11 cellular contexts compared by ENCODE assay signal in genomic region chr1:6273380-6273891, GRCh38. TPM values are rescaled to one million over a fixed set of nuclear protein-coding genes. Genes with fewer than 3 reads are reported as not detected.
DNase-seq lines count a peak whose midpoint lies in the region; ATAC-seq and TF ChIP-seq lines count a peak whose summit lies in the region.
"Had no signal": no experiment of that assay in that cellular context is flagged by ENCODE, and none has a peak within 500 bp of the region (broad histone marks: within the 10 kb centered on the region; RNA-seq: fewer than 3 reads in every experiment).

No MANE protein-coding gene starts in this region.

- no peak overlapping the region for H3K27ac Mint-ChIP-seq in activated CD4-positive, alpha-beta memory T cell treated with anti-CD3 and anti-CD28 coated beads for 36 hours
- H3K27ac Mint-ChIP-seq: effector memory CD8-positive, alpha-beta T cell had no signal

- TF ChIP-seq CTCF in RWPE2 (IDR thresholded peaks at IDR 0.05; ENCODE audit: poor library complexity, severe bottlenecking): no peak
- TF ChIP-seq CTCF in fibroblast of villous mesenchyme (IDR thresholded peaks at IDR 0.05; ENCODE audit: insufficient read depth, low read depth, low read length): no peak

- peaks cover 12% of the 10 kb centered on the region for H3K36me3 ChIP-seq in RWPE2 (ENCODE audit: low read depth)
- H3K36me3 ChIP-seq: neutrophil had no signal

- no peak overlapping the region for H3K4me3 Mint-ChIP-seq in activated CD4-positive, alpha-beta memory T cell treated with anti-CD3 and anti-CD28 coated beads for 36 hours
- H3K4me3 Mint-ChIP-seq: effector memory CD8-positive, alpha-beta T cell had no signal

- H3K27me3 ChIP-seq in RWPE2 (ENCODE audit: insufficient read depth, poor library complexity, severe bottlenecking): no peaks in the 10 kb centered on the region
- H3K27me3 ChIP-seq: neutrophil had no signal

- DNase-seq in GM03348 (ENCODE audit: low spot score) (peak; percentile 76), RWPE2 (ENCODE audit: low spot score) (no peak), fibroblast of villous mesenchyme (ENCODE audit: low read depth) (peak; percentile 63), pons (ENCODE audit: low spot score) (peak; percentile 48), DMS79 treated with DMSO at 0.1 percent for 48 hours (lab: John Stamatoyannopoulos, UW) (no peak), T-helper 2 cell (no peak), NCI-H2029 treated with DMSO at 0.1 percent for 48 hours (lab: John Stamatoyannopoulos, UW) (no peak)
- no peak for DNase-seq in activated CD4-positive, alpha-beta memory T cell treated with anti-CD3 and anti-CD28 coated beads for 36 hours
- DNase-seq: effector memory CD8-positive, alpha-beta T cell; RPMI8226 had no signal

- CTCF ChIA-PET in activated CD4-positive, alpha-beta memory T cell treated with anti-CD3 and anti-CD28 coated beads for 36 hours (lab: Charles Lee): no interaction called here

- peaks cover under 1% of the 10 kb centered on the region for H3K4me1 ChIP-seq in RWPE2 (ENCODE audit: insufficient read depth, poor library complexity, severe bottlenecking)

- H3K4me3 ChIP-seq in RWPE2 (ENCODE audit: severe bottlenecking) (no peak overlapping the region), fibroblast of villous mesenchyme (ENCODE audit: low read depth, low read length) (no peak overlapping the region)

- H3K36me3 Mint-ChIP-seq in activated CD4-positive, alpha-beta memory T cell treated with anti-CD3 and anti-CD28 coated beads for 36 hours: no peaks in the 10 kb centered on the region

- no peaks in the 10 kb centered on the region for H3K9me3 ChIP-seq in RWPE2 (ENCODE audit: severe bottlenecking)
- H3K9me3 ChIP-seq: neutrophil had no signal

- peak; percentile 46; the same call in 2 of the 3 replicates for ATAC-seq in RWPE2 (ENCODE audit: low read depth)
- ATAC-seq: effector memory CD8-positive, alpha-beta T cell had no signal

- POLR2A ChIA-PET in activated CD4-positive, alpha-beta memory T cell treated with anti-CD3 and anti-CD28 coated beads for 36 hours (lab: Charles Lee): no interaction called here

- H3K9me3 Mint-ChIP-seq in activated CD4-positive, alpha-beta memory T cell treated with anti-CD3 and anti-CD28 coated beads for 36 hours: no peaks in the 10 kb centered on the region
- H3K9me3 Mint-ChIP-seq: effector memory CD8-positive, alpha-beta T cell had no signal

- no peak overlapping the region for H3K27ac ChIP-seq in RWPE2 (ENCODE audit: poor library complexity, severe bottlenecking)
- H3K27ac ChIP-seq: neutrophil had no signal

- intact Hi-C loops in activated CD4-positive, alpha-beta memory T cell treated with anti-CD3 and anti-CD28 coated beads for 36 hours (cut with micrococcal nuclease): no loop called here

- no peaks in the 10 kb centered on the region for H3K27me3 Mint-ChIP-seq in activated CD4-positive, alpha-beta memory T cell treated with anti-CD3 and anti-CD28 coated beads for 36 hours
- H3K27me3 Mint-ChIP-seq: effector memory CD8-positive, alpha-beta T cell had no signal

- H3K4me1 Mint-ChIP-seq in activated CD4-positive, alpha-beta memory T cell treated with anti-CD3 and anti-CD28 coated beads for 36 hours (ENCODE audit: low read depth): no peaks in the 10 kb centered on the region

RNA-seq across cellular contexts. Expression of gene GPR153, which starts 12.5 kb away (rescaled TPM):
- 5.2 and 5.8 TPM in 2 replicates for total RNA-seq in fibroblast of villous mesenchyme
- under 1 TPM; 0.17 to 0.26 TPM for total RNA-seq in activated CD4-positive, alpha-beta memory T cell treated with anti-CD3 and anti-CD28 coated beads for 36 hours

RNA-seq across cellular contexts. Expression of gene HES3, which starts 29.5 kb away (rescaled TPM):
- total RNA-seq in fibroblast of villous mesenchyme: not detected in 2 replicates
- not detected for total RNA-seq in activated CD4-positive, alpha-beta memory T cell treated with anti-CD3 and anti-CD28 coated beads for 36 hours

RNA-seq across cellular contexts. Expression of gene ICMT, which starts 37.7 kb away (rescaled TPM):
- 64.1 and 99.7 TPM in 2 replicates for total RNA-seq in fibroblast of villous mesenchyme
- 10 to 100 TPM; 47.6 to 51.4 TPM for total RNA-seq in activated CD4-positive, alpha-beta memory T cell treated with anti-CD3 and anti-CD28 coated beads for 36 hours

Comparison
In these comparisons a context has a peak if more than half of its experiments do, and no peak if none do; other contexts are left out.
1. DNase-seq: peak in GM03348 (single experiment), fibroblast of villous mesenchyme (single experiment) and pons (single experiment); none in RWPE2 (single experiment), DMS79 treated with DMSO at 0.1 percent for 48 hours (single experiment), T-helper 2 cell (0 of 5), activated CD4-positive, alpha-beta memory T cell treated with anti-CD3 and anti-CD28 coated beads for 36 hours (single experiment) and NCI-H2029 treated with DMSO at 0.1 percent for 48 hours (single experiment).